ENCODE assay signal across 16 cellular contexts in the genomic region with DNA sequence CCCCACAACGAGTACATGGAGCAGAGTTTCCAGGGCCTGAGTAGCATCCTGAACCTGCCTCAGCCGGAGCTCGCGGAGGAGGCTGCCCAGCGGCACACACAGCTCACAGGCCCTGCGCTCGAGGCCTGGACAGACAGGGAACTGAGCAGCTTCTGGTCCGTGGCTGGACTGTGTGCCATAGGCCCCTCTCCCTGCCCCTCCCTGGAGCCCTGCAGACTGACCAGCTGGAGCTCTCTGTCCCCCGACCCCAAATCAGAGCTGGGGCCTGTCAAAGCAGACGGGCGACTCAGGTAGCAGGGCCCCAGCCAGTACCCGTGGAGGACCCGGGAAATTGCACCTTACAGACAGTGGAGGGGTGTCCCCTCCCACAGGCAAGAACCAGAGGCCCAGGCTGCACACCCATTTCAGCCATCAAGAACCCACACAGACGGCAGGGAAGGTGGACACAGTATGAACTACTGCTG.
"Had no signal": no experiment of that assay in that cellular context is flagged by ENCODE, and none has a peak within 500 bp of the region (broad histone marks: within the 10 kb centered on the region; RNA-seq: fewer than 3 reads in every experiment).

No MANE protein-coding gene starts in this region.

- H3K27me3 Mint-ChIP-seq: activated CD4-positive, alpha-beta T cell treated with anti-CD3 and anti-CD28 coated beads for 36 hours; naive B cell; stimulated activated memory B cell treated with anti-CD40 and anti-IgM and Interleukin-4, amounts not matched to agents 10 μg/mL and 1 μg/mL and 100 μg/mL, for 72 hours had no signal

- H3K27ac Mint-ChIP-seq: activated CD4-positive, alpha-beta T cell treated with anti-CD3 and anti-CD28 coated beads for 36 hours; stimulated activated memory B cell treated with anti-CD40 and anti-IgM and Interleukin-4, amounts not matched to agents 10 μg/mL and 1 μg/mL and 100 μg/mL, for 72 hours; T-helper 1 cell treated with Interleukin-12 subunit alpha and Interleukin-12 subunit beta and Interleukin-4 antibody, amounts not matched to agents 30 μg/mL and 1 μg/mL, for 36 hours had no signal

- ATAC-seq: activated CD4-positive, alpha-beta T cell treated with anti-CD3 and anti-CD28 coated beads for 36 hours; activated T-cell treated with anti-CD3 and anti-CD28 coated beads, Interleukin-2, amount 50 U/mL, for 4 hours; esophagus mucosa; left lung; stimulated activated memory B cell treated with anti-CD40 and anti-IgM and Interleukin-4, amounts not matched to agents 10 μg/mL and 1 μg/mL and 100 μg/mL, for 72 hours had no signal

- H3K27me3 ChIP-seq: hepatocyte, left lung, neural progenitor cell, ovary, tibial nerve, vagina had no signal

- H3K9me3 Mint-ChIP-seq: activated T-cell treated with anti-CD3 and anti-CD28 coated beads, Interleukin-2, amount 50 U/mL, for 4 hours; naive B cell; neural progenitor cell; stimulated activated memory B cell treated with anti-CD40 and anti-IgM and Interleukin-4, amounts not matched to agents 10 μg/mL and 1 μg/mL and 100 μg/mL, for 72 hours; T-helper 1 cell treated with Interleukin-12 subunit alpha and Interleukin-12 subunit beta and Interleukin-4 antibody, amounts not matched to agents 30 μg/mL and 1 μg/mL, for 36 hours had no signal

- H3K36me3 ChIP-seq: neural progenitor cell, ovary had no signal

- DNase-seq: activated CD4-positive, alpha-beta T cell treated with anti-CD3 and anti-CD28 coated beads for 36 hours; activated gamma-delta T cell treated with Interleukin-2 at 50 U/mL for 16 hours; activated T-cell treated with anti-CD3 and anti-CD28 coated beads, Interleukin-2, amount 50 U/mL, for 4 hours; left lung; mammary epithelial cell; naive B cell; stimulated activated CD4-positive, alpha-beta T cell treated with anti-CD3 and anti-CD28 coated beads, Interleukin-12 subunit alpha, Interleukin-12 subunit beta, amount 100 ng/mL, for 4 hours; stimulated activated CD4-positive, alpha-beta T cell treated with anti-CD3 and anti-CD28 coated beads, Interleukin-2, amount 100 ng/mL, for 24 hours had no signal

- H3K4me3 Mint-ChIP-seq: activated CD4-positive, alpha-beta T cell treated with anti-CD3 and anti-CD28 coated beads for 36 hours; activated T-cell treated with anti-CD3 and anti-CD28 coated beads, Interleukin-2, amount 50 U/mL, for 4 hours; naive B cell; neural progenitor cell; stimulated activated memory B cell treated with anti-CD40 and anti-IgM and Interleukin-4, amounts not matched to agents 10 μg/mL and 1 μg/mL and 100 μg/mL, for 72 hours; T-helper 1 cell treated with Interleukin-12 subunit alpha and Interleukin-12 subunit beta and Interleukin-4 antibody, amounts not matched to agents 30 μg/mL and 1 μg/mL, for 36 hours had no signal

- H3K27ac ChIP-seq: hepatocyte, left lung, neural progenitor cell, ovary, tibial nerve, vagina had no signal

- H3K9me3 ChIP-seq: left lung, ovary, tibial nerve, vagina had no signal

- H3K4me3 ChIP-seq: hepatocyte, left lung, neural progenitor cell, ovary, tibial nerve, vagina had no signal

- H3K36me3 Mint-ChIP-seq: naive B cell had no signal
